8 cellular contexts compared by ENCODE assay signal in the genomic region with DNA sequence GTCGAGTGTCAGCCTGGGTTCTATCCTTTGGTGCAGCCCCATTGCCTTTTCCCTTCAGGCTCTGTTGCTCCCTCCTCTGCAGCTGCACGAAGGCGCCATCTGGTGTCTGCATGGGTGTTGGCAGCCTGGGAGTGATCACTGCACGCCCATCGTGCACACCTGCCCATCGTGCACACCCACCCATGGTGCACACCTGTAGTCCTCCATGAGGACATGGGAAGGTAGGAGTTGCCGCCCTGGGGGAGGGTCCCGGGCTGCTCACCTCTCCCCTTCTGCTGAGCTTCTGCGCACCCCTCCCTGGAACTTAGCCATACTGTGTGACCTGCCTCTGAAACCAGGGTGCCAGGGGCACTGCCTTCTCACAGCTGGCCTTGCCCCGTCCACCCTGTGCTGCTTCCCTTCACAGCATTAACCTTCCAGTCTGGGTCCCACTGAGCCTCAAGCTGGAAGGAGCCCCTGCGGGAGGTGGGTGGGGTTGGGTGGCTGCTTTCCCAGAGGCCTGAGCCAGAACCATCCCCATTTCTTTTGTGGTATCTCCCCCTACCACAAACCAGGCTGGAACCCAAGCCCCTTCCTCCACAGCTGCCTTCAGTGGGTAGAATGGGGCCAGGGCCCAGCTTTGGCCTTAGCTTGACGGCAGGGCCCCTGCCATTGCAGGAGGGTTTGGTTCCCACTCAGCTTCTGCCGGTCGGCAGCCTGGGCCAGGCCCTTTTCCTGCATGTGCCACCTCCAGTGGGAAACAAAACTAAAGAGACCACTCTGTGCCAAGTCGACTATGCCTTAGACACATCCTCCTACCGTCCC. TPM values are rescaled to one million over a fixed set of nuclear protein-coding genes. Genes with fewer than 3 reads are reported as not detected.
DNase-seq lines count a peak whose midpoint lies in the region; ATAC-seq lines count a peak whose summit lies in the region.

No MANE protein-coding gene starts in this region.

- H3K4me3 ChIP-seq in effector memory CD4-positive, alpha-beta T cell (ENCODE audit: insufficient read depth, low read depth, low read length, poor library complexity, severe bottlenecking), result no peak overlapping the region

- ATAC-seq in HG02642 (IDR thresholded peaks at IDR 0.05; ENCODE audit: poor library complexity, unreplicated experiment) (peak; percentile 53), GM21390 (IDR thresholded peaks at IDR 0.05; ENCODE audit: unreplicated experiment) (no peak)

- peaks cover 3% of the 10 kb centered on the region for H3K4me1 ChIP-seq in effector memory CD4-positive, alpha-beta T cell (ENCODE audit: control insufficient read depth, insufficient read depth, low read length, poor library complexity, severe bottlenecking)

- H3K9me3 ChIP-seq in effector memory CD4-positive, alpha-beta T cell (ENCODE audit: control insufficient read depth, low read length), result no peaks in the 10 kb centered on the region

- no peaks in the 10 kb centered on the region for H3K27me3 ChIP-seq in effector memory CD4-positive, alpha-beta T cell (replicated peaks; ENCODE audit: control insufficient read depth, insufficient read depth, low read length, poor library complexity, severe bottlenecking)

- no peak overlapping the region for H3K27ac ChIP-seq in effector memory CD4-positive, alpha-beta T cell (ENCODE audit: insufficient read depth, low read length, poor library complexity, severe bottlenecking)

- H3K36me3 ChIP-seq in effector memory CD4-positive, alpha-beta T cell (ENCODE audit: control insufficient read depth, insufficient read depth, low read length), result peaks cover 33% of the 10 kb centered on the region

- DNase-seq in D341Med (ENCODE audit: low spot score) (peak; percentile 86), NCI-H82 (lab: John Stamatoyannopoulos, UW) (peak; percentile 79), myocyte (ENCODE audit: low read depth) (peak; percentile 66)
- peak; percentile 44 to 57 for DNase-seq in activated CD8-positive, alpha-beta memory T cell treated with anti-CD3 and anti-CD28 coated beads for 1 hour (ENCODE audit: extremely low read depth in 1 of 2, low read depth in 1 of 2)
- DNase-seq in effector memory CD4-positive, alpha-beta T cell, result peak; percentile 51 to 65 (median 53)
- peak; percentile 55 for DNase-seq in stimulated activated CD8-positive, alpha-beta memory T cell treated with anti-CD3 and anti-CD28 coated beads, Interleukin-7, amount 100 ng/mL, for 24 hours (ENCODE audit: low read depth)

RNA-seq across cellular contexts. Expression of a gene that starts 2.9 kb away (rescaled TPM):
- total RNA-seq in myocyte, result 0.42 and 1.3 TPM in 2 replicates
- 1.5 TPM for polyA plus RNA-seq in myocyte (2012)

RNA-seq across cellular contexts. Expression of a gene that starts 7.9 kb away (rescaled TPM):
- 23.4 and 39.3 TPM in 2 replicates for total RNA-seq in myocyte
- polyA plus RNA-seq in myocyte (2012), result 78.5 TPM

RNA-seq across cellular contexts. Expression of a gene that starts 15.2 kb away (rescaled TPM):
- total RNA-seq in myocyte, result 15.3 and 25.1 TPM in 2 replicates
- polyA plus RNA-seq in myocyte (2012), result 35.4 TPM

RNA-seq across cellular contexts. Expression of a gene that starts 35.7 kb away (rescaled TPM):
- 9.4 and 10.6 TPM in 2 replicates for total RNA-seq in myocyte
- polyA plus RNA-seq in myocyte (2012), result 31.0 TPM

RNA-seq across cellular contexts. Expression of a gene that starts 39.7 kb away (rescaled TPM):
- total RNA-seq in myocyte, result 85.9 and 98.3 TPM in 2 replicates
- polyA plus RNA-seq in myocyte (2012), result 151 TPM
